In genomic region chr6:43076093-43076927, GRCh38 we compare ENCODE assay signal across 8 cellular contexts. TPM values are rescaled to one million over a fixed set of nuclear protein-coding genes. Genes with fewer than 3 reads are reported as not detected.
DNase-seq lines count a peak whose midpoint lies in the region; ATAC-seq lines count a peak whose summit lies in the region.

Gene PTK7 (plus strand): TSS chr6:43076314. CDS start chr6:43076489, 175 bp downstream.

- DNase-seq in COLO668 (lab: John Stamatoyannopoulos, UW; ENCODE audit: unreplicated experiment): peak; percentile 64
- peak; percentile 63 to 67 for DNase-seq in SJSA1 (ENCODE audit: low read depth in 1 of 2, low spot score in 2 of 2)
- DNase-seq in cerebellar cortex (ENCODE audit: low spot score): peak; percentile 75
- no peak for DNase-seq in left colon
- DNase-seq in stimulated activated CD4-positive, alpha-beta T cell treated with anti-CD3 and anti-CD28 coated beads, TNF-alpha, amount 100 ng/mL, for 4 hours (ENCODE audit: low read depth in 3 of 3): peak in 2 of 3 experiments; percentile 23 to 24
- no peak for DNase-seq in T-helper 9 cell

- H3K4me3 ChIP-seq in HUES6 (ENCODE audit: low read depth, low read length) (peak within 1 kb of the TSS; percentile 98), SJSA1 (peak within 1 kb of the TSS; percentile 94)

- peak within 1 kb of the TSS; percentile 94 for H3K9ac ChIP-seq in HUES6 (ENCODE audit: low read length)

- intact Hi-C loops in left colon (cut with DNase I, micrococcal nuclease): loop anchor here in 1 of 2 donors (10.0 kb wide), 1 partner anchor 48 kb away; no protein-coding TSS in a partner anchor

- peak within 1 kb of the TSS; percentile 93 for H3K27ac ChIP-seq in HUES6 (ENCODE audit: low read depth, low read length)
- peak within 1 kb of the TSS; percentile 33 for H3K27ac ChIP-seq in SJSA1

- no peaks in the 10 kb centered on the region for H3K27me3 ChIP-seq in HUES6 (ENCODE audit: control insufficient read depth, insufficient read depth, low read length)
- no peaks in the 10 kb centered on the region for H3K27me3 ChIP-seq in SJSA1 (replicated peaks)

- ATAC-seq in left colon (peak; percentile 58), GM21529 (IDR thresholded peaks at IDR 0.05; ENCODE audit: unreplicated experiment) (no peak)

- peaks cover 13% of the 10 kb centered on the region; the same call in 1 of the 2 replicates for H3K36me3 ChIP-seq in HUES6 (ENCODE audit: control insufficient read depth, insufficient read depth, low read length)
- H3K36me3 ChIP-seq in SJSA1: peaks cover 11% of the 10 kb centered on the region

- H3K9me3 ChIP-seq in HUES6 (ENCODE audit: control insufficient read depth, insufficient read depth, low read depth, low read length): no peaks in the 10 kb centered on the region
- no peaks in the 10 kb centered on the region for H3K9me3 ChIP-seq in SJSA1 (replicated peaks)

- H3K4me1 ChIP-seq in HUES6 (ENCODE audit: control insufficient read depth, insufficient read depth, low read length): peaks cover 42% of the 10 kb centered on the region
- H3K4me1 ChIP-seq in SJSA1 (replicated peaks): peaks cover 23% of the 10 kb centered on the region

RNA-seq across cellular contexts. Expression of gene PTK7, which starts in this region (rescaled TPM):
- 60.6 and 87.0 TPM in 2 replicates for total RNA-seq in SJSA1 (2014; rRNA removed; shearing (Covaris generic))
- total RNA-seq in left colon: 1 to 10 TPM; 8.0 to 9.7 TPM

Comparison
In these comparisons a context has a peak if more than half of its experiments do, and no peak if none do; other contexts are left out.
1. DNase-seq: peak in COLO668 (single experiment), SJSA1 (2 of 2), cerebellar cortex (single experiment) and stimulated activated CD4-positive, alpha-beta T cell treated with anti-CD3 and anti-CD28 coated beads, TNF-alpha, amount 100 ng/mL, for 4 hours (2 of 3); none in left colon (0 of 2) and T-helper 9 cell (single experiment).